ENCODE assay signal across 17 cellular contexts in the genomic region with DNA sequence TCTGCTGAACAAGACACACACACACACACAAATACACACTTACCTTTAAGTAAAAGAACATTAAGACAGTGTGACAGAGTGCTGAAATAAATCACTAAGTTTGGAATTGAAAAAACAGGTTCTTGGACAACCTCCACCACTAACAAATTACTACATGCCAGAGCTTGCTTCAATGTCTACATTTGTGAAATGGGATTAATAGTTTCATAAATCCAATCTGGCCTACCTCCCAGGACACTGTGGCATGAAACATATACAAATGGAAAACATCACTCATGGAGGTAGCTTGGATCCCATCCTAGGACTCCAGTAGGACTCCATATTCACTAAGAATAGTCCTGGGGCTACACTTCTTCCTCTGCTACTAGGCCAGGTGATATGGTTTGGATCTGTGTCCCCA. TPM values are rescaled to one million over a fixed set of nuclear protein-coding genes. Genes with fewer than 3 reads are reported as not detected.
A peak's percentile ranks its signal among the peaks of the same experiment; 100 is the strongest.
DNase-seq lines count a peak whose midpoint lies in the region; ATAC-seq, FAIRE-seq and TF ChIP-seq lines count a peak whose summit lies in the region.
"Had no signal": no experiment of that assay in that cellular context is flagged by ENCODE, and none has a peak within 500 bp of the region (broad histone marks: within the 10 kb centered on the region; RNA-seq: fewer than 3 reads in every experiment).

No MANE protein-coding gene starts in this region.

- H3K27me3 ChIP-seq in ascending aorta: no peaks in the 10 kb centered on the region
- H3K27me3 ChIP-seq in esophagus muscularis mucosa: no peaks in the 10 kb centered on the region
- no peaks in the 10 kb centered on the region for H3K27me3 ChIP-seq in pancreas
- H3K27me3 ChIP-seq in suprapubic skin: no peaks in the 10 kb centered on the region
- H3K27me3 ChIP-seq: BLaER1 treated with 17β-estradiol and CSF1 and Interleukin-3, amounts not matched to agents 10 nM and 100 nM had no signal

- peak; percentile 32 for FAIRE-seq in pancreas (lab: Jason Lieb, UNC)
- FAIRE-seq: H1 had no signal

- H3K4me3 ChIP-seq in ascending aorta: no peak overlapping the region
- H3K4me3 ChIP-seq in esophagus muscularis mucosa: no peak overlapping the region
- H3K4me3 ChIP-seq in pancreas: no peak overlapping the region
- no peak overlapping the region for H3K4me3 ChIP-seq in suprapubic skin
- H3K4me3 ChIP-seq: BLaER1 treated with 17β-estradiol and CSF1 and Interleukin-3, amounts not matched to agents 10 nM and 100 nM; HAP-1 had no signal

- H3K4me1 ChIP-seq in ascending aorta (peaks cover 0 to 16% of the 10 kb centered on the region in 2 donors), esophagus muscularis mucosa (peaks cover 12 to 45% (median 41%) of the 10 kb centered on the region in 4 donors), pancreas (no peaks in the 10 kb centered on the region), suprapubic skin (peaks cover 14% of the 10 kb centered on the region)
- H3K4me1 ChIP-seq: BLaER1 treated with 17β-estradiol and CSF1 and Interleukin-3, amounts not matched to agents 10 nM and 100 nM; HAP-1 had no signal

- no peak for TF ChIP-seq EP300 in esophagus muscularis mucosa (IDR thresholded peaks at IDR 0.05)
- TF ChIP-seq EP300 in suprapubic skin (IDR thresholded peaks at IDR 0.05): no peak

- no peaks in the 10 kb centered on the region for H3K36me3 ChIP-seq in ascending aorta
- H3K36me3 ChIP-seq in esophagus muscularis mucosa: no peaks in the 10 kb centered on the region
- H3K36me3 ChIP-seq in pancreas: no peaks in the 10 kb centered on the region
- H3K36me3 ChIP-seq in suprapubic skin: no peaks in the 10 kb centered on the region
- H3K36me3 ChIP-seq: BLaER1 treated with 17β-estradiol and CSF1 and Interleukin-3, amounts not matched to agents 10 nM and 100 nM; HAP-1 had no signal

- intact Hi-C loops in ascending aorta (cut with DNase I) (loop anchor here (5.0 kb wide), 2 partner anchors 79 to 144 kb away; no protein-coding TSS in a partner anchor), esophagus muscularis mucosa (cut with DNase I) (loop anchor here (5.0 to 10.0 kb wide), 3 partner anchors 41 to 149 kb away; partner anchors contain the start of gene HSPB8), pancreas (cut with DNase I) (no loop called here), posterior cingulate gyrus (cut with DNase I) (no loop called here)

- TF ChIP-seq CTCF in ascending aorta (IDR thresholded peaks at IDR 0.05) (no peak), esophagus muscularis mucosa (IDR thresholded peaks at IDR 0.05) (no peak), pancreas (IDR thresholded peaks at IDR 0.05) (no peak), suprapubic skin (IDR thresholded peaks at IDR 0.05) (no peak)

- ATAC-seq in pancreas (no peak), GM19397 (IDR thresholded peaks at IDR 0.05; ENCODE audit: unreplicated experiment) (no peak), GM21723 (IDR thresholded peaks at IDR 0.05; ENCODE audit: unreplicated experiment) (no peak)

- no peak for DNase-seq in ascending aorta (ENCODE audit: low spot score in 2 of 2)
- DNase-seq in esophagus muscularis mucosa (ENCODE audit: extremely low spot score): no peak
- no peak for DNase-seq in pancreas
- no peak for DNase-seq in suprapubic skin (ENCODE audit: low spot score in 2 of 2)
- DNase-seq in RKO (ENCODE audit: low spot score): no peak
- DNase-seq in posterior cingulate gyrus: no peak
- DNase-seq: ACHN; Calu3; CD4-positive, CD25-positive, alpha-beta regulatory T cell; DMS 273 treated with DMSO at 0.1 percent for 48 hours had no signal

- peak overlapping the region; percentile 20 to 42 for H3K27ac ChIP-seq in ascending aorta
- H3K27ac ChIP-seq in esophagus muscularis mucosa (replicated peaks in 1 of 4): peak overlapping the region; percentile 79 to 84 (median 82)
- no peak overlapping the region for H3K27ac ChIP-seq in pancreas
- peak overlapping the region; percentile 72 for H3K27ac ChIP-seq in suprapubic skin
- H3K27ac ChIP-seq: BLaER1 treated with 17β-estradiol and CSF1 and Interleukin-3, amounts not matched to agents 10 nM and 100 nM had no signal

- TF ChIP-seq POLR2A in esophagus muscularis mucosa (IDR thresholded peaks at IDR 0.05; ENCODE audit: low read depth) (no peak), suprapubic skin (IDR thresholded peaks at IDR 0.05) (no peak)

- H3K9me3 ChIP-seq in ascending aorta (no peaks in the 10 kb centered on the region), esophagus muscularis mucosa (peaks cover 0 to 5% (median 0%) of the 10 kb centered on the region in 4 donors), pancreas (no peaks in the 10 kb centered on the region), suprapubic skin (no peaks in the 10 kb centered on the region)
- H3K9me3 ChIP-seq: BLaER1 treated with 17β-estradiol and CSF1 and Interleukin-3, amounts not matched to agents 10 nM and 100 nM; HAP-1 had no signal

RNA-seq across cellular contexts. Expression of gene CCDC60, which starts 8.2 kb away (rescaled TPM):
- not detected for total RNA-seq in ascending aorta
- total RNA-seq in esophagus muscularis mucosa: not detected
- total RNA-seq in pancreas: not detected
- polyA plus RNA-seq in pancreas: not detected
- total RNA-seq in suprapubic skin: not detected
- total RNA-seq: A172; Calu3; CD4-positive, CD25-positive, alpha-beta regulatory T cell; Daoy; H1 had no signal
- polyA plus RNA-seq: CD4-positive, CD25-positive, alpha-beta regulatory T cell had no signal

Comparison
In these comparisons a context has a peak if more than half of its experiments do, and no peak if none do; other contexts are left out.
1. H3K27ac ChIP-seq: peak in ascending aorta (2 of 2), esophagus muscularis mucosa (4 of 4) and suprapubic skin (single experiment); none in pancreas (0 of 4).
2. intact Hi-C loops: an anchor here in ascending aorta (5.0 kb wide) and esophagus muscularis mucosa (5.0 to 10.0 kb wide); none called in pancreas and posterior cingulate gyrus.